ENCODE assay signal across 1 cellular context in the genomic region with DNA sequence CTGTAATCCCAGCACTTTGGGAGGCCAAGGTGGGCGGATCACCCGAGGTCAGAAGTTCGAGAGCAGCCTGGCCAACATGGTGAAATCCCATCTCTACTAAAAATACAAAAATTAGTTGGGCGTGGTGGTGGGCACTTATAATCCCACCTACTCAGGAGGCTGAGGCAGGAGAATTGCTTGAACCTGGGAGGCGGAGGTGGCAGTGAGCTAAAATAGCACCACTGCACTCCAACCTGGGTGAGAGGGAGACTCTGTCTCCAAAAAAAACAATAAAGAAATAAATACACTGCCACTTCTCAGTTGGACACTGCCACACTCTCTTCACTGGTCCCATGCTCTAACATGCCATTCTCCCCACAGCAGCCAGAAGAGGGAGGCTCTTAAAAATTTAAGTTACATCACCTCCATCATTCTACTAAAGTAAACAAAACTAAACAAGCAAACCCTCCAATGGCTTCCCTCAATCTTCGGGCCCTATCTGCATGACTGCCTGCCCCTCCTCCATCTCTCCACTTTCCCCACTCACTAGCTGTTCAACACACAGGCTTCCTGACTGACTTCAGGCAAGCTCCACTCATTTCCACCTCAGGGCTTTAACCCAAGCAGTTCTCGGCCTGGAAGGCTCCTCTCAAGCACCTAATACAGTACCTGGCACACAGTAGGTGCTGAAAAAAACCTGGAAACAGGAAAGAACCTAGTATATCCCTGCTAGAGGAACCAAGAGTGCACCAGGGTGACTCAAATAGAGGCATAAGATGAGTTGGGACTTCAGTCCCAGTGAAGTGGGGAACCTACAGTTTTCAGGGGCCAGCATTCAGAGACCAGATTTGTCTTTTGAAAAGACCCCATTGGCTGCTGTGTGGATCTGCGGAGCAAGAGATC.
TF ChIP-seq lines count a peak whose summit lies in the region.

No MANE protein-coding gene starts in this region.

TF ChIP-seq in HCT116, 20 proteins besides CTCF, POLR2A, EP300 and RAD21 (continued from another document):
- TF ChIP-seq, protein P1, sequence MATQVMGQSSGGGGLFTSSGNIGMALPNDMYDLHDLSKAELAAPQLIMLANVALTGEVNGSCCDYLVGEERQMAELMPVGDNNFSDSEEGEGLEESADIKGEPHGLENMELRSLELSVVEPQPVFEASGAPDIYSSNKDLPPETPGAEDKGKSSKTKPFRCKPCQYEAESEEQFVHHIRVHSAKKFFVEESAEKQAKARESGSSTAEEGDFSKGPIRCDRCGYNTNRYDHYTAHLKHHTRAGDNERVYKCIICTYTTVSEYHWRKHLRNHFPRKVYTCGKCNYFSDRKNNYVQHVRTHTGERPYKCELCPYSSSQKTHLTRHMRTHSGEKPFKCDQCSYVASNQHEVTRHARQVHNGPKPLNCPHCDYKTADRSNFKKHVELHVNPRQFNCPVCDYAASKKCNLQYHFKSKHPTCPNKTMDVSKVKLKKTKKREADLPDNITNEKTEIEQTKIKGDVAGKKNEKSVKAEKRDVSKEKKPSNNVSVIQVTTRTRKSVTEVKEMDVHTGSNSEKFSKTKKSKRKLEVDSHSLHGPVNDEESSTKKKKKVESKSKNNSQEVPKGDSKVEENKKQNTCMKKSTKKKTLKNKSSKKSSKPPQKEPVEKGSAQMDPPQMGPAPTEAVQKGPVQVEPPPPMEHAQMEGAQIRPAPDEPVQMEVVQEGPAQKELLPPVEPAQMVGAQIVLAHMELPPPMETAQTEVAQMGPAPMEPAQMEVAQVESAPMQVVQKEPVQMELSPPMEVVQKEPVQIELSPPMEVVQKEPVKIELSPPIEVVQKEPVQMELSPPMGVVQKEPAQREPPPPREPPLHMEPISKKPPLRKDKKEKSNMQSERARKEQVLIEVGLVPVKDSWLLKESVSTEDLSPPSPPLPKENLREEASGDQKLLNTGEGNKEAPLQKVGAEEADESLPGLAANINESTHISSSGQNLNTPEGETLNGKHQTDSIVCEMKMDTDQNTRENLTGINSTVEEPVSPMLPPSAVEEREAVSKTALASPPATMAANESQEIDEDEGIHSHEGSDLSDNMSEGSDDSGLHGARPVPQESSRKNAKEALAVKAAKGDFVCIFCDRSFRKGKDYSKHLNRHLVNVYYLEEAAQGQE (IDR thresholded peaks at IDR 0.05; ENCODE audit: low read depth): no peak
- TF ChIP-seq EGR1 (IDR thresholded peaks at IDR 0.05; ENCODE audit: low read depth) (no peak), POLR2AphosphoS5 (IDR thresholded peaks at IDR 0.05; ENCODE audit: low read depth, low read length) (no peak), EZH2phosphoT487 (IDR thresholded peaks at IDR 0.05; ENCODE audit: borderline replicate concordance) (no peak), FOSL1 (IDR thresholded peaks at IDR 0.05; ENCODE audit: low read depth) (no peak), ZFX (IDR thresholded peaks at IDR 0.05) (no peak), CEBPB (IDR thresholded peaks at IDR 0.05; ENCODE audit: low read depth) (no peak)
- TF ChIP-seq, protein P2, sequence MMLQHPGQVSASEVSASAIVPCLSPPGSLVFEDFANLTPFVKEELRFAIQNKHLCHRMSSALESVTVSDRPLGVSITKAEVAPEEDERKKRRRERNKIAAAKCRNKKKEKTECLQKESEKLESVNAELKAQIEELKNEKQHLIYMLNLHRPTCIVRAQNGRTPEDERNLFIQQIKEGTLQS (IDR thresholded peaks at IDR 0.05): no peak
- TF ChIP-seq, protein P3, sequence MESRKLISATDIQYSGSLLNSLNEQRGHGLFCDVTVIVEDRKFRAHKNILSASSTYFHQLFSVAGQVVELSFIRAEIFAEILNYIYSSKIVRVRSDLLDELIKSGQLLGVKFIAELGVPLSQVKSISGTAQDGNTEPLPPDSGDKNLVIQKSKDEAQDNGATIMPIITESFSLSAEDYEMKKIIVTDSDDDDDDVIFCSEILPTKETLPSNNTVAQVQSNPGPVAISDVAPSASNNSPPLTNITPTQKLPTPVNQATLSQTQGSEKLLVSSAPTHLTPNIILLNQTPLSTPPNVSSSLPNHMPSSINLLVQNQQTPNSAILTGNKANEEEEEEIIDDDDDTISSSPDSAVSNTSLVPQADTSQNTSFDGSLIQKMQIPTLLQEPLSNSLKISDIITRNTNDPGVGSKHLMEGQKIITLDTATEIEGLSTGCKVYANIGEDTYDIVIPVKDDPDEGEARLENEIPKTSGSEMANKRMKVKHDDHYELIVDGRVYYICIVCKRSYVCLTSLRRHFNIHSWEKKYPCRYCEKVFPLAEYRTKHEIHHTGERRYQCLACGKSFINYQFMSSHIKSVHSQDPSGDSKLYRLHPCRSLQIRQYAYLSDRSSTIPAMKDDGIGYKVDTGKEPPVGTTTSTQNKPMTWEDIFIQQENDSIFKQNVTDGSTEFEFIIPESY (IDR thresholded peaks at IDR 0.05; ENCODE audit: extremely low read depth, insufficient replicate concordance, low read length): no peak
TF ChIP-seq in HCT116: peak in this region for 0.
